In the genomic region with DNA sequence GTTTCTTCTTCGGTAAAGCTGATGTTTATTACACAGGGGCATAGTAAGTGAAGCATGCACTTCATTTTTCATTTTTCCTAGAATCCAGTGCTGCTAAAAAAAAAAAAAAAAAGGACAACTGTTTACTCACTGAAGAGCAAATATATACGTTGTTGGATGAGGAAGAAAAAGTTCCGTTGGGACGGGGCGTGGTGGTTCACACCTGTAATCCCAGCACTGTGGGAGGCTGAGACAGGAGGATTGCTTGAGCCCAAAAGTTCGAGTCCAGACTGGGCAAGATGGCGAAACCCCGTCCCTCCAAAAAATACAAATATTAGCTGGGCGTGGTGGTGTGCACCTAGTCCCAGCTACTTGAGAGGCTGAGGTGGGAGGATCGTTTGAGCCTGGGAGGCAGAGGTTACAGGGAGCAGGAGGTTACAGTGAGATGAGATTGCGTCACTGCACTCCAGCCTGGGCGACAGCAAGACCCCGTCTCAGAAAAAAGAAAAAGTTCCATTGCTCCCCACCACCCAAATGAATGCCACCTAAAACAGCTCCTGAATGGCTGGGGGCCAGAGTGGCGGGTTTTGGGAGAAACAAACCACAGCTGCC, we compare ENCODE assay signal across 23 cellular contexts.
DNase-seq lines count a peak whose midpoint lies in the region; ATAC-seq, FAIRE-seq and TF ChIP-seq lines count a peak whose summit lies in the region.
"Had no signal": no experiment of that assay in that cellular context is flagged by ENCODE, and none has a peak within 500 bp of the region (broad histone marks: within the 10 kb centered on the region; RNA-seq: fewer than 3 reads in every experiment).

No MANE protein-coding gene starts in this region.

- H3K9me2 ChIP-seq in HCT116 (ENCODE audit: insufficient read depth) (no peaks in the 10 kb centered on the region), Karpas-422 (replicated peaks; ENCODE audit: insufficient read depth, low read length) (no peaks in the 10 kb centered on the region)

- H3K4me1 ChIP-seq in HCT116 (ENCODE audit: control insufficient read depth in 1 of 2, insufficient read depth in 2 of 2, low read length in 2 of 2) (peaks cover 13 to 26% of the 10 kb centered on the region in 2 experiments; a peak in 3 of 4 replicates), K562 (replicated peaks in 1 of 2; ENCODE audit: control insufficient read depth in 2 of 2, insufficient read depth in 2 of 2, low read length in 2 of 2) (peaks cover 0 to 3% of the 10 kb centered on the region in 2 experiments; a peak in 1 of 5 replicates), keratinocyte (ENCODE audit: control insufficient read depth, extremely low read depth, insufficient read depth, low read length) (peaks cover 42% of the 10 kb centered on the region), small intestine (ENCODE audit: control insufficient read depth in 2 of 2, insufficient read depth in 1 of 2, low read depth in 1 of 2, low read length in 1 of 2) (no peaks in the 10 kb centered on the region), Karpas-422 (ENCODE audit: low read length) (no peaks in the 10 kb centered on the region)
- H3K4me1 ChIP-seq: vagina had no signal

- no peak for TF ChIP-seq RAD21 in HCT116 (IDR thresholded peaks at IDR 0.05; ENCODE audit: low read depth)
- TF ChIP-seq RAD21 in K562 (CRISPR knock-in tag; conservative IDR thresholded peaks at IDR 0.05 in 1 of 2, IDR thresholded peaks at IDR 0.05 in 1 of 2) = no peak

- CTCF ChIA-PET in HCT116 (lab: Charles Lee) (interaction anchor here (1.5 to 1.8 kb wide), 2 partner anchors 10 kb away, joined by 4 to 11 read pairs; no protein-coding TSS in a partner anchor), K562 (lab: Yijun Ruan, JAX; ENCODE audit: low intra/inter-chr PET ratio) (no interaction called here)

- BruUV-seq in HCT116 (replicated peaks; lab: Mats Ljungman, UMichigan) (no TSS peak), K562 (replicated peaks; lab: Mats Ljungman, UMichigan) (no TSS peak)

- FAIRE-seq in K562 (lab: Jason Lieb, UNC) = no peak
- no peak for FAIRE-seq in keratinocyte (lab: Jason Lieb, UNC)
- FAIRE-seq in small intestine (lab: Jason Lieb, UNC) = no peak
- FAIRE-seq: GM12891, islet of Langerhans had no signal

- H3K9ac ChIP-seq in HCT116 (ENCODE audit: low read length) = no peak overlapping the region
- H3K9ac ChIP-seq in K562 (ENCODE audit: insufficient read depth in 1 of 2, low read depth in 2 of 2, low read length in 2 of 2) = no peak overlapping the region
- no peak overlapping the region for H3K9ac ChIP-seq in keratinocyte (ENCODE audit: control insufficient read depth, extremely low read depth, insufficient read depth, low read length)
- H3K9ac ChIP-seq in Karpas-422 (ENCODE audit: low read length) = no peak overlapping the region

- dilution Hi-C loops in keratinocyte (cut with MboI; ENCODE audit: extremely low pct_ligation_motif_present, low sequenced_read_pairs) = no loop called here

- POLR2A ChIA-PET in HCT116 (lab: Charles Lee) (no interaction called here), K562 (lab: Yijun Ruan, JAX) (interaction anchor here (0.6 kb wide), 1 partner anchor 16 kb away, joined by 3 read pairs; no protein-coding TSS in a partner anchor)

- in situ Hi-C loops in K562 (cut with MboI) = no loop called here

- H3K9me1 ChIP-seq in K562 (ENCODE audit: control insufficient read depth, insufficient read depth, low read length) = no peaks in the 10 kb centered on the region
- no peaks in the 10 kb centered on the region for H3K9me1 ChIP-seq in keratinocyte (ENCODE audit: control insufficient read depth, extremely low read depth, insufficient read depth, low read length)

- WGBS in K562 (ENCODE audit: insufficient coverage, low coverage, missing lambda C conversion rate) = 24% methylated on average over 12 of the region's 14 CpGs
- 54 to 75% (median 73%) methylated on average over 14 of the region's 14 CpGs for WGBS in small intestine, 3 donors

- TF ChIP-seq CTCF in HCT116 (IDR thresholded peaks at IDR 0.05 in 2 of 3, conservative IDR thresholded peaks at IDR 0.05 in 1 of 3; ENCODE audit: borderline replicate concordance in 1 of 3, insufficient read depth in 1 of 3, low read depth in 2 of 3, low read length in 2 of 3) (no peak), K562 (IDR thresholded peaks at IDR 0.05 in 2 of 3, conservative IDR thresholded peaks at IDR 0.05 in 1 of 3; ENCODE audit: insufficient read depth in 2 of 3, low read depth in 1 of 3, low read length in 3 of 3) (no peak), keratinocyte (optimal IDR thresholded peaks at IDR 0.05 in 1 of 3, IDR thresholded peaks at IDR 0.05 in 1 of 3, conservative IDR thresholded peaks at IDR 0.05 in 1 of 3; ENCODE audit: extremely low read depth in 1 of 3, insufficient read depth in 2 of 3, low read length in 3 of 3) (no peak)

- no peak for TF ChIP-seq EP300 in K562 (IDR thresholded peaks at IDR 0.05; ENCODE audit: low read length)

- no peak overlapping the region for H3K4me3 ChIP-seq in HCT116 (replicated peaks in 1 of 2; ENCODE audit: low read depth in 1 of 2, low read length in 2 of 2)
- no peak overlapping the region for H3K4me3 ChIP-seq in K562
- no peak overlapping the region for H3K4me3 ChIP-seq in keratinocyte (ENCODE audit: control insufficient read depth in 2 of 3, extremely low read depth in 1 of 3, insufficient read depth in 2 of 3, low read depth in 1 of 3, low read length in 3 of 3)
- no peak overlapping the region for H3K4me3 ChIP-seq in small intestine (ENCODE audit: low read depth in 1 of 2, low read length in 2 of 2)
- H3K4me3 ChIP-seq in Karpas-422 (ENCODE audit: low read length) = no peak overlapping the region
- H3K4me3 ChIP-seq: HAP-1, SK-N-MC, testis, vagina had no signal

- H2AFZ ChIP-seq in HCT116 (ENCODE audit: low read depth, low read length, poor library complexity, severe bottlenecking) = no peak overlapping the region
- H2AFZ ChIP-seq in K562 (ENCODE audit: low read depth, low read length) = no peak overlapping the region
- no peak overlapping the region for H2AFZ ChIP-seq in keratinocyte (ENCODE audit: control insufficient read depth, low read length)
- H2AFZ ChIP-seq in Karpas-422 (ENCODE audit: low read length) = no peak overlapping the region

- H3K36me3 ChIP-seq in HCT116 (ENCODE audit: control insufficient read depth in 1 of 2, insufficient read depth in 2 of 2, low read length in 2 of 2) = no peaks in the 10 kb centered on the region
- H3K36me3 ChIP-seq in K562 (ENCODE audit: control insufficient read depth, insufficient read depth, low read length) = no peaks in the 10 kb centered on the region
- no peaks in the 10 kb centered on the region for H3K36me3 ChIP-seq in keratinocyte (ENCODE audit: control insufficient read depth in 2 of 2, extremely low read depth in 1 of 2, insufficient read depth in 2 of 2, low read length in 2 of 2)
- H3K36me3 ChIP-seq in small intestine (ENCODE audit: control insufficient read depth in 2 of 2, insufficient read depth in 2 of 2, low read length in 2 of 2) = no peaks in the 10 kb centered on the region
- no peaks in the 10 kb centered on the region for H3K36me3 ChIP-seq in Karpas-422 (ENCODE audit: insufficient read depth, low read length)
- H3K36me3 ChIP-seq: HAP-1, vagina had no signal

- DNase-seq in HCT116 (ENCODE audit: low read depth, low spot score) = no peak
- no peak for DNase-seq in K562 (ENCODE audit: extremely low read depth in 1 of 4, low spot score in 3 of 4)
- no peak for DNase-seq in keratinocyte (ENCODE audit: low read depth, low spot score)
- peak; percentile 27 for DNase-seq in small intestine
- no peak for DNase-seq in Kasumi-1 (lab: John Stamatoyannopoulos, UW)
- no peak for DNase-seq in globus pallidus (ENCODE audit: low spot score)
- DNase-seq in sciatic nerve (ENCODE audit: low spot score) = no peak
- no peak for DNase-seq in Karpas-422
- DNase-seq: activated CD4-positive, alpha-beta memory T cell treated with anti-CD3 and anti-CD28 coated beads, Interleukin-2, amount 10 ng/mL, durations not matched to agents 7 days and 5 days; activated CD4-positive, CD25-positive, alpha-beta regulatory T cell treated with anti-CD3 and anti-CD28 coated beads, Interleukin-2, amount 50 U/mL, for 72 hours; cortex of kidney; EL; KBM-7; NCI-H1417 treated with DMSO at 0.1 percent for 48 hours; NCI-H345; stimulated activated CD4-positive, alpha-beta T cell treated with anti-CD3 and anti-CD28 coated beads, Interleukin-15, amount 100 ng/mL, for 24 hours; stimulated activated naive B cell treated with anti-CD40 and anti-IgM and Interleukin-4, amounts not matched to agents 10 μg/mL and 1 μg/mL and 100 μg/mL, for 72 hours had no signal

- H4K20me1 ChIP-seq in HCT116 (ENCODE audit: insufficient read depth) (no peaks in the 10 kb centered on the region), K562 (replicated peaks; ENCODE audit: control insufficient read depth, insufficient read depth, low read length) (no peaks in the 10 kb centered on the region), keratinocyte (ENCODE audit: control insufficient read depth, extremely low read depth, insufficient read depth, low read length) (no peaks in the 10 kb centered on the region), Karpas-422 (ENCODE audit: insufficient read depth, low read depth, low read length) (no peaks in the 10 kb centered on the region)

- H3K79me2 ChIP-seq in HCT116 (ENCODE audit: insufficient read depth, low read length) (no peaks in the 10 kb centered on the region), K562 (ENCODE audit: control insufficient read depth, insufficient read depth, low read length) (no peaks in the 10 kb centered on the region), keratinocyte (ENCODE audit: control insufficient read depth, insufficient read depth, low read length) (no peaks in the 10 kb centered on the region), Karpas-422 (ENCODE audit: low read length) (no peaks in the 10 kb centered on the region)

- RAD21 ChIA-PET in HCT116 (lab: Charles Lee; ENCODE audit: low non-redundant PET in 1 of 2, low total read pairs in 2 of 2, uncharacterized antibody in 2 of 2, unreplicated experiment in 2 of 2) = no interaction called here

- H3K27ac ChIP-seq in HCT116 (ENCODE audit: low read depth, low read length) (no peak overlapping the region), K562 (ENCODE audit: extremely low read depth, low read depth, low read length) (no peak overlapping the region), keratinocyte (ENCODE audit: control insufficient read depth, insufficient read depth, low read length) (peak overlapping the region; percentile 68), small intestine (ENCODE audit: low read depth in 1 of 2, low read length in 1 of 2) (peak overlapping the region in 1 of 2 donors; percentile 39), Karpas-422 (ENCODE audit: low read length) (no peak overlapping the region)
- H3K27ac ChIP-seq: SK-N-MC, testis, vagina had no signal

- H3K4me2 ChIP-seq in HCT116 (ENCODE audit: low read length) = peak overlapping the region; percentile 43
- no peak overlapping the region for H3K4me2 ChIP-seq in K562 (ENCODE audit: insufficient read depth, low read length)
- peak overlapping the region; percentile 7 for H3K4me2 ChIP-seq in keratinocyte (ENCODE audit: control insufficient read depth, extremely low read depth, insufficient read depth, low read depth, low read length)
- H3K4me2 ChIP-seq in Karpas-422 (ENCODE audit: low read depth, low read length, poor library complexity, severe bottlenecking) = no peak overlapping the region

- ATAC-seq in HCT116 (no peak), K562 (no peak), sciatic nerve (no peak)
- ATAC-seq: stimulated activated naive B cell treated with anti-CD40 and anti-IgM and Interleukin-4, amounts not matched to agents 10 μg/mL and 1 μg/mL and 100 μg/mL, for 72 hours had no signal

- H3K9me3 ChIP-seq in HCT116 (ENCODE audit: control insufficient read depth in 1 of 2, insufficient read depth in 1 of 2, low read depth in 1 of 2, low read length in 2 of 2) = no peaks in the 10 kb centered on the region
- no peaks in the 10 kb centered on the region for H3K9me3 ChIP-seq in K562 (replicated peaks; ENCODE audit: control insufficient read depth, insufficient read depth, low read depth, low read length)
- no peaks in the 10 kb centered on the region for H3K9me3 ChIP-seq in keratinocyte (ENCODE audit: control insufficient read depth, low read depth, low read length)
- no peaks in the 10 kb centered on the region for H3K9me3 ChIP-seq in small intestine (ENCODE audit: control insufficient read depth, low read depth)
- no peaks in the 10 kb centered on the region for H3K9me3 ChIP-seq in Karpas-422 (ENCODE audit: low read length)
- H3K9me3 ChIP-seq: HAP-1, testis, vagina had no signal

- TF ChIP-seq POLR2A in HCT116 (IDR thresholded peaks at IDR 0.05; ENCODE audit: borderline replicate concordance, extremely low read depth, insufficient read depth, insufficient read length) (no peak), K562 (conservative IDR thresholded peaks at IDR 0.05) (no peak)

- intact Hi-C loops in HCT116 (cut with micrococcal nuclease) (no loop called here), K562 (cut with micrococcal nuclease) (no loop called here), sciatic nerve (cut with DNase I) (no loop called here)

- no peaks in the 10 kb centered on the region for H3K27me3 ChIP-seq in HCT116 (ENCODE audit: insufficient read depth, low read length)
- H3K27me3 ChIP-seq in K562 (ENCODE audit: control insufficient read depth in 2 of 2, insufficient read depth in 2 of 2, low read length in 2 of 2) = no peaks in the 10 kb centered on the region
- H3K27me3 ChIP-seq in keratinocyte (ENCODE audit: control insufficient read depth, extremely low read depth, insufficient read depth, low read length) = no peaks in the 10 kb centered on the region
- no peaks in the 10 kb centered on the region for H3K27me3 ChIP-seq in small intestine (ENCODE audit: control insufficient read depth in 2 of 2, insufficient read depth in 2 of 2, low read length in 2 of 2)
- H3K27me3 ChIP-seq in Karpas-422 (ENCODE audit: low read length) = no peaks in the 10 kb centered on the region
- H3K27me3 ChIP-seq: testis, vagina had no signal

Comparison
In these comparisons a context has a peak if more than half of its experiments do, and no peak if none do; other contexts are left out.
1. H3K4me2 ChIP-seq: peak in HCT116 (single experiment) and keratinocyte (single experiment); none in K562 (single experiment) and Karpas-422 (single experiment).
2. Of the 22 proteins assayed by ChIP-seq in both K562 and HCT116: peak only in K562: CEBPB; only in HCT116: none; in both: none; in neither: 20; mixed calls (peak in some experiments, not most) for 1.